8 cellular contexts compared by ENCODE assay signal in genomic region chr14:91996951-91997371, GRCh38. TPM values are rescaled to one million over a fixed set of nuclear protein-coding genes. Genes with fewer than 3 reads are reported as not detected.
DNase-seq lines count a peak whose midpoint lies in the region; ATAC-seq and TF ChIP-seq lines count a peak whose summit lies in the region.

No MANE protein-coding gene starts in this region.

- ATAC-seq in Right ventricle myocardium superior (ENCODE audit: poor library complexity) = peak; percentile 58
- ATAC-seq in HG03280 (IDR thresholded peaks at IDR 0.05; ENCODE audit: unreplicated experiment) = no peak

- H3K27me3 Mint-ChIP-seq in activated naive CD4-positive, alpha-beta T cell treated with anti-CD3 and anti-CD28 coated beads, Interleukin-2, amount 50 U/mL, for 24 hours = no peaks in the 10 kb centered on the region
- no peaks in the 10 kb centered on the region for H3K27me3 Mint-ChIP-seq in activated naive CD4-positive, alpha-beta T cell treated with anti-CD3 and anti-CD28 coated beads for 36 hours (ENCODE audit: low read depth)

- H3K36me3 Mint-ChIP-seq in activated naive CD4-positive, alpha-beta T cell treated with anti-CD3 and anti-CD28 coated beads, Interleukin-2, amount 50 U/mL, for 24 hours = peaks cover 22% of the 10 kb centered on the region
- peaks cover 20% of the 10 kb centered on the region for H3K36me3 Mint-ChIP-seq in activated naive CD4-positive, alpha-beta T cell treated with anti-CD3 and anti-CD28 coated beads for 36 hours (ENCODE audit: low read depth)

- peak overlapping the region; percentile 4 for H3K4me3 Mint-ChIP-seq in activated naive CD4-positive, alpha-beta T cell treated with anti-CD3 and anti-CD28 coated beads, Interleukin-2, amount 50 U/mL, for 24 hours
- H3K4me3 Mint-ChIP-seq in activated naive CD4-positive, alpha-beta T cell treated with anti-CD3 and anti-CD28 coated beads for 36 hours = no peak overlapping the region

- peaks cover 51% of the 10 kb centered on the region for H3K4me1 Mint-ChIP-seq in activated naive CD4-positive, alpha-beta T cell treated with anti-CD3 and anti-CD28 coated beads, Interleukin-2, amount 50 U/mL, for 24 hours
- H3K4me1 Mint-ChIP-seq in activated naive CD4-positive, alpha-beta T cell treated with anti-CD3 and anti-CD28 coated beads for 36 hours (ENCODE audit: low read depth) = peaks cover 38% of the 10 kb centered on the region

- no peak overlapping the region for H3K4me3 ChIP-seq in retinal pigment epithelial cell (ENCODE audit: low read length)

- CTCF ChIA-PET in activated naive CD4-positive, alpha-beta T cell treated with anti-CD3 and anti-CD28 coated beads for 36 hours (lab: Charles Lee) = interaction anchor here (0.6 to 2.0 kb wide), 40 partner anchors 8 to 753 kb away, joined by 3 to 17 read pairs (median 4); no protein-coding TSS in a partner anchor

- H3K27ac ChIP-seq in VCaP = no peak overlapping the region

- no peak for DNase-seq in activated naive CD4-positive, alpha-beta T cell treated with anti-CD3 and anti-CD28 coated beads for 36 hours
- DNase-seq in NCI-H1105 (lab: John Stamatoyannopoulos, UW) = peak; percentile 59
- no peak for DNase-seq in Right ventricle myocardium superior
- DNase-seq in retinal pigment epithelial cell (ENCODE audit: low read depth) = peak; percentile 41
- DNase-seq in effector CD4-positive, alpha-beta T cell = no peak

- H3K9me3 Mint-ChIP-seq in activated naive CD4-positive, alpha-beta T cell treated with anti-CD3 and anti-CD28 coated beads, Interleukin-2, amount 50 U/mL, for 24 hours = no peaks in the 10 kb centered on the region
- H3K9me3 Mint-ChIP-seq in activated naive CD4-positive, alpha-beta T cell treated with anti-CD3 and anti-CD28 coated beads for 36 hours = no peaks in the 10 kb centered on the region

- peak; percentile 80 for TF ChIP-seq CTCF in VCaP (conservative IDR thresholded peaks at IDR 0.05)
- TF ChIP-seq CTCF in retinal pigment epithelial cell (conservative IDR thresholded peaks at IDR 0.05; ENCODE audit: low read depth, low read length) = peak; percentile 72

- intact Hi-C loops in activated naive CD4-positive, alpha-beta T cell treated with anti-CD3 and anti-CD28 coated beads for 36 hours (cut with micrococcal nuclease) = loop anchor here (5.0 kb wide), 2 partner anchors 85 to 345 kb away; no protein-coding TSS in a partner anchor
- intact Hi-C loops in Right ventricle myocardium superior (cut with DNase I) = no loop called here

- H3K27ac Mint-ChIP-seq in activated naive CD4-positive, alpha-beta T cell treated with anti-CD3 and anti-CD28 coated beads, Interleukin-2, amount 50 U/mL, for 24 hours = peak overlapping the region; percentile 63
- no peak overlapping the region for H3K27ac Mint-ChIP-seq in activated naive CD4-positive, alpha-beta T cell treated with anti-CD3 and anti-CD28 coated beads for 36 hours

RNA-seq across cellular contexts. Expression of gene TRIP11, which starts 42.9 kb away (rescaled TPM):
- total RNA-seq in activated naive CD4-positive, alpha-beta T cell treated with anti-CD3 and anti-CD28 coated beads for 36 hours = 10 to 100 TPM; 22.7 to 26.1 TPM
- total RNA-seq in Right ventricle myocardium superior = 47.7 TPM

RNA-seq across cellular contexts. Expression of gene FBLN5, which starts 49.5 kb away (rescaled TPM):
- 1 to 10 TPM; 1.2 to 1.6 TPM for total RNA-seq in activated naive CD4-positive, alpha-beta T cell treated with anti-CD3 and anti-CD28 coated beads for 36 hours
- total RNA-seq in Right ventricle myocardium superior = 70.5 TPM

Comparison
In these comparisons a context has a peak if more than half of its experiments do, and no peak if none do; other contexts are left out.
1. DNase-seq: peak in NCI-H1105 (single experiment) and retinal pigment epithelial cell (single experiment); none in activated naive CD4-positive, alpha-beta T cell treated with anti-CD3 and anti-CD28 coated beads for 36 hours (single experiment), Right ventricle myocardium superior (single experiment) and effector CD4-positive, alpha-beta T cell (single experiment).
2. RNA of gene FBLN5, which starts 49.5 kb away (total RNA-seq): 70.5 TPM in Right ventricle myocardium superior (single experiment); 1.2 to 1.6 TPM in activated naive CD4-positive, alpha-beta T cell treated with anti-CD3 and anti-CD28 coated beads for 36 hours; every median in the first group is over 10 times any median in the second.